Comparison of ENCODE assay signal across 26 cellular contexts in the genomic region with DNA sequence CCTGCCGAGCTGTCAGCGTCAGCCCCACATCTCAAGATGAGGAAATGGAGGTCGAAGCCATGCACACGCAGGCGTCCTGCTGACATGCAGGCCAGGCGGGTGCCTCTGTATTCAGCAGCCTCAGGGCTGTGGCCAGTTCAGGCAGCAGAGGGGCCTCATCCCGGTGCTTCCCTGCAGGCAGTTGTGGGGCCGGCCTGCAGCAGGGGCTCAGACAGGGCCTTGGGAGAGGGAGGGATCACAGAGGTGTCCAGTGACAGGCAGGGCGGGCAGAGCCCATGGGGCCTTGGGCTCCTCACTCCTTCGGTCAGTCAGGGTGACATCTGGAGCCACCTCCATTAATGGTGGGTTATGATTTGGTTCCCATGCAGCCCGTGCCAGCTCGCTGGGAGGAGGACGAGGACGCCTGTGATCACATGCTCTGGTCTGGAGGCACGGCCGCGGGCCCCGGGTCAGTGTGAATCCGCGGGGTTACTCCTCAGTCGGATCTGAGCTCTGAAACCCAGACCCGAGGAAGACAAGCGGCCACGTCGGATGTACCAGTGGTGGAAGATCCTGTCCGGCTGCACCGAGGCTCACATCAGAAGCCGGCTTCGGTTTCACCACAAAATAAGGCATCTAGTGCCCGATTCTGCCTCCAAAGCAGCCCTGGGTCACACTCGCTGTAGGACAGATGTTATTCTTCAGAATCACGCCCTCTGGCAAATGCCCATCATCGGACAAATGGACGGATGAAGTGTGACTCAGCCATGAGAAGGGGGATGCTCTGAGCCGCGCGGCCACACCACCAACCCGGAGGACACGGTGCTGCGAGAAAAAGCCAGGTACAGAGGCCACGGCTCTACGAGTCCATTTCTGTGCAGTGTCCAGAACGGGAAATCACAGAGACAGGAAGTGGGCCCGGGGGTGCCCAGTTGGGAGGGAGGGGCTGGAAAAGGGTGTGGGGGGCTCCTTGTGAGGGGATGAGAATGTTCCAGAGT. TPM values are rescaled to one million over a fixed set of nuclear protein-coding genes. Genes with fewer than 3 reads are reported as not detected.
DNase-seq lines count a peak whose midpoint lies in the region; ATAC-seq, FAIRE-seq and TF ChIP-seq lines count a peak whose summit lies in the region.
"Had no signal": no experiment of that assay in that cellular context is flagged by ENCODE, and none has a peak within 500 bp of the region (broad histone marks: within the 10 kb centered on the region; RNA-seq: fewer than 3 reads in every experiment).

No MANE protein-coding gene starts in this region.

- no peak for FAIRE-seq in kidney (lab: Jason Lieb, UNC)
- FAIRE-seq: GM12878, RCC 7860 had no signal

- peak overlapping the region; percentile 95 for H3K14ac ChIP-seq in neuronal stem cell (ENCODE audit: low read length)

- no peak for TF ChIP-seq CTCF in heart right ventricle (IDR thresholded peaks at IDR 0.05)
- TF ChIP-seq CTCF in VCaP (conservative IDR thresholded peaks at IDR 0.05), result no peak
- no peak for TF ChIP-seq CTCF in kidney (IDR thresholded peaks at IDR 0.05; ENCODE audit: borderline replicate concordance, extremely low read depth, insufficient read depth)

- H3K9me3 ChIP-seq in heart right ventricle, result no peaks in the 10 kb centered on the region
- H3K9me3 ChIP-seq in kidney (ENCODE audit: control insufficient read depth in 1 of 2, low read length in 2 of 2), result no peaks in the 10 kb centered on the region
- peaks cover 0 to 3% of the 10 kb centered on the region in 2 donors for H3K9me3 ChIP-seq in neuronal stem cell (replicated peaks in 1 of 2; ENCODE audit: control insufficient read depth in 2 of 2, insufficient read depth in 1 of 2, low read depth in 1 of 2, low read length in 2 of 2)

- no peak overlapping the region for H4K91ac ChIP-seq in neuronal stem cell (ENCODE audit: low read depth, low read length, poor library complexity)

- peak overlapping the region; percentile 57 for H2BK5ac ChIP-seq in neuronal stem cell (ENCODE audit: low read length)

- no peak overlapping the region for H2BK120ac ChIP-seq in neuronal stem cell (ENCODE audit: low read depth, low read length)

- peak overlapping the region; percentile 85 for H2BK15ac ChIP-seq in neuronal stem cell (ENCODE audit: low read length)

- ATAC-seq in left ventricle myocardium superior (no peak), heart right ventricle (no peak), GM19328 (IDR thresholded peaks at IDR 0.05; ENCODE audit: unreplicated experiment) (no peak), left lobe of liver (no peak)
- ATAC-seq: GM12878, HCT116, Right ventricle myocardium inferior had no signal

- H3K4me1 ChIP-seq in heart right ventricle, result peaks cover 0 to 10% (median 6%) of the 10 kb centered on the region in 9 donors
- H3K4me1 ChIP-seq in kidney (ENCODE audit: control insufficient read depth in 1 of 2, insufficient read depth in 1 of 2, low read depth in 1 of 2, low read length in 2 of 2), result peaks cover 0 to 6% of the 10 kb centered on the region in 2 donors
- peaks cover 4 to 14% of the 10 kb centered on the region in 2 donors for H3K4me1 ChIP-seq in neuronal stem cell (ENCODE audit: control insufficient read depth in 2 of 2, insufficient read depth in 1 of 2, low read depth in 1 of 2, low read length in 2 of 2)

- no peak overlapping the region for H3K9ac ChIP-seq in kidney (ENCODE audit: low read length in 2 of 2)
- peak overlapping the region; percentile 21 for H3K9ac ChIP-seq in neuronal stem cell (ENCODE audit: low read depth, low read length, poor library complexity)
- H3K9ac ChIP-seq: GM23248 had no signal

- no peak overlapping the region for H2AK5ac ChIP-seq in neuronal stem cell (ENCODE audit: low read depth, low read length)

- H2AFZ ChIP-seq in neuronal stem cell (ENCODE audit: low read length), result peak overlapping the region; percentile 82
- H2AFZ ChIP-seq: GM23248 had no signal

- DNase-seq in left ventricle myocardium superior (peak; percentile 9), heart right ventricle (no peak), kidney (peak; percentile 70), neuronal stem cell (ENCODE audit: low spot score) (no peak), DMS153 (lab: John Stamatoyannopoulos, UW) (no peak), left lobe of liver (ENCODE audit: low spot score) (no peak)
- DNase-seq: 8988T, AML-193, GM23248, KBM-7, MM.1S, NCI-H1048, NCI-H1417 treated with DMSO at 0.1 percent for 48 hours, NCI-H187, NCI-H2227 treated with DMSO at 0.1 percent for 48 hours, NCI-H510A, NCI-H748 treated with DMSO at 0.1 percent for 48 hours had no signal

- WGBS in heart right ventricle, 2 donors, result 78 to 79% methylated on average over 44 of the region's 44 CpGs
- no CpG with 5 or more reads among the region's 44 CpGs for WGBS in neuronal stem cell (ENCODE audit: extremely low coverage in 2 of 2, insufficient read length in 2 of 2, insufficient replicate concordance in 1 of 2), 2 donors

- H3K36me3 ChIP-seq in heart right ventricle (no peaks in the 10 kb centered on the region), kidney (ENCODE audit: control insufficient read depth in 1 of 2, insufficient read depth in 2 of 2, low read length in 2 of 2) (no peaks in the 10 kb centered on the region), neuronal stem cell (replicated peaks in 1 of 2; ENCODE audit: control insufficient read depth in 2 of 2, insufficient read depth in 2 of 2, low read length in 2 of 2) (peaks cover 0 to 6% of the 10 kb centered on the region in 2 donors)

- H2BK12ac ChIP-seq in neuronal stem cell (ENCODE audit: low read length), result no peak overlapping the region

- H3K4me3 ChIP-seq in heart right ventricle, result no peak overlapping the region
- H3K4me3 ChIP-seq in kidney (ENCODE audit: low read length in 2 of 2), result no peak overlapping the region
- no peak overlapping the region for H3K4me3 ChIP-seq in neuronal stem cell (ENCODE audit: low read length in 2 of 2)
- H3K4me3 ChIP-seq: GM12878, GM23248 had no signal

- peak overlapping the region; percentile 13 for H3K4ac ChIP-seq in neuronal stem cell (ENCODE audit: low read length)

- H4K8ac ChIP-seq in neuronal stem cell (ENCODE audit: low read depth, low read length), result no peak overlapping the region

- no peak overlapping the region for H3K4me2 ChIP-seq in neuronal stem cell (ENCODE audit: insufficient read depth, low read length, poor library complexity, severe bottlenecking)

- H3K27me3 ChIP-seq in heart right ventricle, result peaks cover 0 to 44% (median 17%) of the 10 kb centered on the region in 7 donors
- H3K27me3 ChIP-seq in neuronal stem cell (ENCODE audit: control insufficient read depth in 3 of 3, insufficient read depth in 3 of 3, low read depth in 1 of 3, low read length in 3 of 3), result peaks cover 0 to 3% (median 0%) of the 10 kb centered on the region in 3 experiments

- intact Hi-C loops in left ventricle myocardium superior (cut with micrococcal nuclease) (no loop called here), heart right ventricle (cut with DNase I) (loop anchor here in 1 of 10 donors (5.0 kb wide), 1 partner anchor 286 kb away; no protein-coding TSS in a partner anchor), kidney (cut with DNase I) (no loop called here)

- H3K79me1 ChIP-seq in neuronal stem cell (ENCODE audit: low read depth, low read length), result peaks cover 6% of the 10 kb centered on the region

- H3K27ac ChIP-seq in heart right ventricle, result no peak overlapping the region
- peak overlapping the region; percentile 19; the same call in 1 of the 2 replicates for H3K27ac ChIP-seq in VCaP
- H3K27ac ChIP-seq in kidney (ENCODE audit: low read depth in 2 of 2, low read length in 2 of 2), result no peak overlapping the region
- no peak overlapping the region for H3K27ac ChIP-seq in neuronal stem cell (replicated peaks; ENCODE audit: low read length)
- H3K27ac ChIP-seq: GM23248 had no signal

- peak overlapping the region; percentile 62 for H3K18ac ChIP-seq in neuronal stem cell (ENCODE audit: low read length)

- no peak overlapping the region for H3K23ac ChIP-seq in neuronal stem cell (ENCODE audit: low read depth, low read length, poor library complexity)

RNA-seq across cellular contexts. Expression of a gene that starts 33.4 kb away (rescaled TPM):
- total RNA-seq in left ventricle myocardium superior (not detected), heart right ventricle (not detected), kidney (not detected), left lobe of liver (not detected)
- polyA plus RNA-seq in heart right ventricle (not detected), kidney (ENCODE audit: insufficient read depth, low read depth, low replicate concordance) (not detected)
- polyA plus RNA-seq in neuronal stem cell (2013, experiment 1 of 2), result not detected
- not detected for polyA plus RNA-seq in neuronal stem cell (2013, experiment 2 of 2)
- total RNA-seq: GM12878, GM23248, Right ventricle myocardium inferior, SK-MEL-5 had no signal
- polyA plus RNA-seq: CD14-positive monocyte, GM12878, GM23248 had no signal

RNA-seq across cellular contexts. Expression of a gene that starts 44.7 kb away (rescaled TPM):
- not detected for total RNA-seq in left ventricle myocardium superior
- not detected for total RNA-seq in heart right ventricle
- not detected for polyA plus RNA-seq in heart right ventricle
- not detected for total RNA-seq in kidney
- not detected for polyA plus RNA-seq in kidney (ENCODE audit: insufficient read depth, low read depth, low replicate concordance)
- polyA plus RNA-seq in neuronal stem cell (2013, experiment 1 of 2), result not detected
- not detected for polyA plus RNA-seq in neuronal stem cell (2013, experiment 2 of 2)
- total RNA-seq in left lobe of liver, result not detected
- total RNA-seq: GM12878, GM23248, OCI-LY7, Right ventricle myocardium inferior, SK-MEL-5 had no signal
- polyA plus RNA-seq: CD14-positive monocyte, GM12878, GM23248 had no signal

RNA-seq across cellular contexts. Expression of a gene that starts 51.3 kb away (rescaled TPM):
- total RNA-seq in left ventricle myocardium superior (2.1 TPM), heart right ventricle (1 to 10 TPM; 1.2 to 3.2 (median 2.1) TPM), kidney (1.4 TPM), left lobe of liver (22.0 TPM)
- polyA plus RNA-seq in heart right ventricle (1 to 10 TPM; 1.2 to 2.3 TPM), kidney (ENCODE audit: insufficient read depth, low read depth, low replicate concordance) (0.60 TPM)
- 4.0 TPM for polyA plus RNA-seq in neuronal stem cell (2013, experiment 1 of 2)
- polyA plus RNA-seq in neuronal stem cell (2013, experiment 2 of 2), result 3.9 TPM
- total RNA-seq: OCI-LY7 had no signal

RNA-seq across cellular contexts. Expression of a gene that starts 52.0 kb away (rescaled TPM):
- not detected for total RNA-seq in left ventricle myocardium superior
- total RNA-seq in heart right ventricle, result not detected
- not detected for polyA plus RNA-seq in heart right ventricle
- not detected for total RNA-seq in kidney
- not detected for polyA plus RNA-seq in kidney (ENCODE audit: insufficient read depth, low read depth, low replicate concordance)
- not detected for polyA plus RNA-seq in neuronal stem cell (2013, experiment 1 of 2)
- not detected for polyA plus RNA-seq in neuronal stem cell (2013, experiment 2 of 2)
- total RNA-seq in left lobe of liver, result not detected
- total RNA-seq: GM12878, GM23248, OCI-LY7, Right ventricle myocardium inferior, SK-MEL-5 had no signal
- polyA plus RNA-seq: CD14-positive monocyte, GM12878, GM23248 had no signal

Comparison
In these comparisons a context has a peak if more than half of its experiments do, and no peak if none do; other contexts are left out.
1. DNase-seq: peak in left ventricle myocardium superior (single experiment) and kidney (single experiment); none in heart right ventricle (0 of 2), neuronal stem cell (single experiment), DMS153 (single experiment) and left lobe of liver (single experiment).